7 cellular contexts compared by ENCODE assay signal in genomic region chr1:87497380-87497779, GRCh38.
DNase-seq lines count a peak whose midpoint lies in the region; ATAC-seq and TF ChIP-seq lines count a peak whose summit lies in the region.
"Not testable (repeated sequence)": the region's sequence is repeated elsewhere in the genome, so short reads cannot be mapped to it uniquely, and the experiment has no call there.

No MANE protein-coding gene starts in this region.

- TF ChIP-seq CTCF in OCI-LY1 (IDR thresholded peaks at IDR 0.05; ENCODE audit: low read length); hepatocyte (IDR thresholded peaks at IDR 0.05; ENCODE audit: poor library complexity): not testable (repeated sequence)

- not testable (repeated sequence) for H3K9me2 ChIP-seq in OCI-LY1 (ENCODE audit: low read depth, low read length); hepatocyte (replicated peaks; ENCODE audit: insufficient read depth)

- H2AFZ ChIP-seq in OCI-LY1 (ENCODE audit: low read length), result peak overlapping the region; percentile 99; the same call in 1 of the 2 replicates
- not testable (repeated sequence) for H2AFZ ChIP-seq in hepatocyte

- peak overlapping the region; percentile 54 for H3K4me2 ChIP-seq in OCI-LY1 (ENCODE audit: low read length)
- not testable (repeated sequence) for H3K4me2 ChIP-seq in hepatocyte

- not testable (repeated sequence) for DNase-seq in hepatocyte (ENCODE audit: low spot score)

- peaks cover 43% of the 10 kb centered on the region for H3K4me1 ChIP-seq in OCI-LY1 (ENCODE audit: insufficient read depth, low read length, severe bottlenecking)
- not testable (repeated sequence) for H3K4me1 ChIP-seq in hepatocyte (ENCODE audit: insufficient read depth)

- not testable (repeated sequence) for H3K27me3 ChIP-seq in OCI-LY1 (ENCODE audit: insufficient read depth, low read length); hepatocyte

- H3K79me2 ChIP-seq in OCI-LY1 (ENCODE audit: insufficient read depth, low read length); hepatocyte: not testable (repeated sequence)

- H3F3A ChIP-seq in OCI-LY1 (ENCODE audit: insufficient read depth, low read length), result not testable (repeated sequence)

- H3K9ac ChIP-seq in OCI-LY1 (ENCODE audit: low read length), result peak overlapping the region; percentile 56

- H3K27ac ChIP-seq in OCI-LY1 (ENCODE audit: low read depth, low read length, poor library complexity, severe bottlenecking) (peak overlapping the region; percentile 89), hepatocyte (peak overlapping the region; percentile 7)

- H4K20me1 ChIP-seq in OCI-LY1 (ENCODE audit: insufficient read depth, low read length); hepatocyte (ENCODE audit: insufficient read depth, poor library complexity, severe bottlenecking): not testable (repeated sequence)

- H3K36me3 ChIP-seq in OCI-LY1 (ENCODE audit: insufficient read depth, low read length); hepatocyte (replicated peaks; ENCODE audit: insufficient read depth, low read depth): not testable (repeated sequence)

- ATAC-seq in GM18867 (IDR thresholded peaks at IDR 0.05; ENCODE audit: unreplicated experiment), result peak; percentile 64
- ATAC-seq in GM21381 (IDR thresholded peaks at IDR 0.05; ENCODE audit: unreplicated experiment), result peak; percentile 74
- peak; percentile 65 for ATAC-seq in HG02623 (IDR thresholded peaks at IDR 0.05; ENCODE audit: unreplicated experiment)
- ATAC-seq in HG02885 (IDR thresholded peaks at IDR 0.05; ENCODE audit: poor library complexity, unreplicated experiment), result peak; percentile 87
- peak; percentile 56 for ATAC-seq in HG03280 (IDR thresholded peaks at IDR 0.05; ENCODE audit: unreplicated experiment)

- H3K4me3 ChIP-seq in OCI-LY1 (ENCODE audit: low read depth, low read length, poor library complexity, severe bottlenecking); hepatocyte: not testable (repeated sequence)

- not testable (repeated sequence) for H3K9me3 ChIP-seq in OCI-LY1 (ENCODE audit: low read length); hepatocyte (ENCODE audit: low read depth)
